In the genomic region with DNA sequence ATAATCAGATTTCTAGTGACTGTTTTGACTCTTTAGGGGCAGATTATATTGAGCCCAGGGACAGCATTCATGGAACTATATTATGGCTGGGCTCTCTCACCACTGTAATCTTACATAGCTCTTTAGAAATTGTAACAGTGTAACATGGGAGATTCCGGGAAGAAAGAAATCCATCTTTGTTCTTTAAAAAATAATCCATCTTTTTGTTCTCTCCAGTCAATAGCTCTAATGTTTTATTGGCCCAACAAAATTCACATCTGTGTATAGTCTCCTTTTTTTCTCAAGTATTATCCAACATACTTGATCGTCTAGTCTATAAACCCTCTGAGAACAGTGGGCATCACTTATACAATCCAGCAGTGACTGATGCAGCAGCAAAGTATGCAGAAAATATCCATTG, we compare ENCODE assay signal across 19 cellular contexts.
DNase-seq lines count a peak whose midpoint lies in the region.
"Had no signal": no experiment of that assay in that cellular context is flagged by ENCODE, and none has a peak within 500 bp of the region (broad histone marks: within the 10 kb centered on the region; RNA-seq: fewer than 3 reads in every experiment).

No MANE protein-coding gene starts in this region.

- no peak overlapping the region for H3K27ac ChIP-seq in GM23248
- H3K27ac ChIP-seq: BLaER1 had no signal

- H4K20me1 ChIP-seq in GM23248 (ENCODE audit: insufficient read depth) = no peaks in the 10 kb centered on the region
- H4K20me1 ChIP-seq: BLaER1 had no signal

- H3K4me1 ChIP-seq in GM23248 (ENCODE audit: insufficient read depth) (peaks cover 12% of the 10 kb centered on the region; the same call in 1 of the 2 replicates), HAP-1 (peaks cover 13% of the 10 kb centered on the region)
- H3K4me1 ChIP-seq: BE2C had no signal

- H3K4me2 ChIP-seq in GM23248 (ENCODE audit: unreplicated experiment) = no peak overlapping the region
- H3K4me2 ChIP-seq: BLaER1 had no signal

- H3K9me3 ChIP-seq in GM23248 (ENCODE audit: low read depth) (no peaks in the 10 kb centered on the region), HAP-1 (no peaks in the 10 kb centered on the region)
- H3K9me3 ChIP-seq: BE2C, BLaER1 had no signal

- no peaks in the 10 kb centered on the region for H3K79me2 ChIP-seq in GM23248 (ENCODE audit: insufficient read depth)

- no peaks in the 10 kb centered on the region for H3K9me2 ChIP-seq in GM23248 (ENCODE audit: insufficient read depth)

- no peaks in the 10 kb centered on the region for H3K27me3 ChIP-seq in GM23248 (replicated peaks; ENCODE audit: insufficient read depth)
- H3K27me3 ChIP-seq in HAP-1 (ENCODE audit: low read depth) = no peaks in the 10 kb centered on the region
- H3K27me3 ChIP-seq: BE2C, BLaER1 had no signal

- H3K4me3 ChIP-seq in GM23248 = no peak overlapping the region
- no peak overlapping the region for H3K4me3 ChIP-seq in HAP-1
- H3K4me3 ChIP-seq: BLaER1 had no signal

- in situ Hi-C loops in GM23248 (cut with MboI) = no loop called here
- in situ Hi-C loops in HAP-1 (cut with MboI; ENCODE audit: low sequenced_read_pairs) = no loop called here

- peak overlapping the region; percentile 21; the same call in 1 of the 2 replicates for H2AFZ ChIP-seq in GM23248

- no peaks in the 10 kb centered on the region for H3F3A ChIP-seq in GM23248 (ENCODE audit: insufficient read depth)

- WGBS in GM23248 (ENCODE audit: low coverage in 1 of 2, low lambda C conversion rate in 2 of 2, missing lambda C conversion rate in 2 of 2), 2 experiments = 46 to 51% methylated on average over 2 of the region's 2 CpGs

- H3K36me3 ChIP-seq in GM23248 (ENCODE audit: low read depth) (no peaks in the 10 kb centered on the region), HAP-1 (replicated peaks) (no peaks in the 10 kb centered on the region)
- H3K36me3 ChIP-seq: BE2C, BLaER1 had no signal

- H3K9ac ChIP-seq in GM23248 = no peak overlapping the region
- H3K9ac ChIP-seq: BLaER1 had no signal

- DNase-seq in NCI-H82 (lab: John Stamatoyannopoulos, UW) (peak; percentile 40), NCI-H82 treated with DMSO at 0.1 percent for 48 hours (lab: John Stamatoyannopoulos, UW; ENCODE audit: unreplicated experiment) (no peak), GM23248 (no peak), HAP-1 (ENCODE audit: low spot score in 2 of 2) (peak; percentile 13 to 90), foreskin melanocyte (peak; percentile 40), NCI-H226 (no peak), NCI-H1694 (lab: John Stamatoyannopoulos, UW) (no peak)
- no peak for DNase-seq in stimulated activated CD4-positive, alpha-beta T cell treated with anti-CD3 and anti-CD28 coated beads, Interleukin-2, amount 100 ng/mL, for 24 hours
- DNase-seq: 8988T; ACHN; BE2C; C1 segment of cervical spinal cord; CD4-positive, alpha-beta memory T cell; CD4-positive, CD25-positive, alpha-beta regulatory T cell; CD8-positive, alpha-beta memory T cell; COR-L47; DMS79 treated with DMSO at 0.1 percent for 48 hours; GF-D8 had no signal

Comparison
In these comparisons a context has a peak if more than half of its experiments do, and no peak if none do; other contexts are left out.
1. DNase-seq: peak in NCI-H82 (single experiment), HAP-1 (2 of 2) and foreskin melanocyte (single experiment); none in NCI-H82 treated with DMSO at 0.1 percent for 48 hours (single experiment), GM23248 (single experiment), NCI-H226 (single experiment), stimulated activated CD4-positive, alpha-beta T cell treated with anti-CD3 and anti-CD28 coated beads, Interleukin-2, amount 100 ng/mL, for 24 hours (0 of 2) and NCI-H1694 (single experiment).